In the genomic region with DNA sequence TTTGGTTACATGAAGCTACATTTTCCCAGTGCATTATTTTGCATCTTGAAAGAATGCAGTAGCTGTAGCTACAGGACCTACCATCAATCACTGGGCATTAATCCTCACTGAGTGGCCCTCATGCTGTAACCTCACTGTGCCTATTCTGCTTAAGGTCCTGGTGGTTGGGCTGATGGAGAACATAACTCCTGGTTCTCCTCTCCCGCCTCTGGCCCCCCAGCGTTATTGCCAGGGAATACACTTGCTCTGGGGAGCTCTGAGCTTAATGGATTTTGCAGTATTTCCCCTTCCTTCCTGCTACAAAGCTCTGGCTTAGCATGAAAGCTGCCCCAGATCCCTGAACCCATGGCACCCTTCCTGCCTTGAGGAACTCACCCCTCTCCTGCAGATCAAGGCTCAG, we compare ENCODE assay signal across 28 cellular contexts.
DNase-seq lines count a peak whose midpoint lies in the region; ATAC-seq and TF ChIP-seq lines count a peak whose summit lies in the region.
"Had no signal": no experiment of that assay in that cellular context is flagged by ENCODE, and none has a peak within 500 bp of the region (broad histone marks: within the 10 kb centered on the region; RNA-seq: fewer than 3 reads in every experiment).

No MANE protein-coding gene starts in this region.

- peak; percentile 58 for ATAC-seq in SK-N-SH treated with all-trans-retinoic acid at 6 μM for 48 hours
- ATAC-seq: activated naive CD4-positive, alpha-beta T cell treated with anti-CD3 and anti-CD28 coated beads, Interleukin-2, amount 50 U/mL, for 72 hours; activated T-helper 17 cell treated with anti-CD3 and anti-CD28 coated beads, Interleukin-2, amount 50 U/mL, for 72 hours; CD8-positive, alpha-beta T cell had no signal

- H3K36me3 ChIP-seq in trophoblast cell (ENCODE audit: control insufficient read depth in 1 of 2, insufficient read depth in 2 of 2, low read length in 2 of 2), result no peaks in the 10 kb centered on the region
- H3K36me3 ChIP-seq: ascending aorta had no signal

- H2BK120ac ChIP-seq in trophoblast cell (ENCODE audit: insufficient read depth, low read length, poor library complexity), result peak overlapping the region; percentile 64

- peaks cover 13% of the 10 kb centered on the region for H3K79me1 ChIP-seq in trophoblast cell (ENCODE audit: low read length)

- H3K4me1 ChIP-seq in trophoblast cell (ENCODE audit: control insufficient read depth in 1 of 2, insufficient read depth in 2 of 2, low read length in 2 of 2), result peaks cover 16 to 17% of the 10 kb centered on the region in 2 experiments

- no peak overlapping the region for H3K4me3 ChIP-seq in trophoblast cell (ENCODE audit: low read depth, low read length)
- H3K4me3 ChIP-seq: ascending aorta, testis had no signal

- H3K9me3 ChIP-seq in trophoblast cell (ENCODE audit: insufficient read depth, low read depth, low read length), result no peaks in the 10 kb centered on the region
- H3K9me3 ChIP-seq: ascending aorta, testis had no signal

- no peak overlapping the region for H3K9ac ChIP-seq in trophoblast cell (ENCODE audit: low read length)

- WGBS in trophoblast cell (ENCODE audit: extremely low coverage, insufficient coverage, insufficient read length), result no CpG with 5 or more reads among the region's 2 CpGs

- H3K9me3 Mint-ChIP-seq in activated T-cell treated with anti-CD3 and anti-CD28 coated beads, Interleukin-2, amount 50 U/mL, for 24 hours, result no peaks in the 10 kb centered on the region
- H3K9me3 Mint-ChIP-seq: activated naive CD4-positive, alpha-beta T cell treated with anti-CD3 and anti-CD28 coated beads, Interleukin-2, amount 50 U/mL, for 72 hours; CD8-positive, alpha-beta T cell; central memory CD8-positive, alpha-beta T cell had no signal

- H3K79me2 ChIP-seq in trophoblast cell (ENCODE audit: control insufficient read depth, insufficient read depth, low read length, poor library complexity), result peaks cover 2% of the 10 kb centered on the region

- peak overlapping the region; percentile 11 for H4K91ac ChIP-seq in trophoblast cell (ENCODE audit: low read depth, low read length)

- peak overlapping the region; percentile 22 for H3K27ac ChIP-seq in epithelial cell of prostate
- peak overlapping the region; percentile 48 for H3K27ac ChIP-seq in trophoblast cell (ENCODE audit: low read depth, low read length)
- H3K27ac ChIP-seq: ascending aorta, testis had no signal

- no peak overlapping the region for H3K4me3 Mint-ChIP-seq in activated T-cell treated with anti-CD3 and anti-CD28 coated beads, Interleukin-2, amount 50 U/mL, for 24 hours
- H3K4me3 Mint-ChIP-seq: activated T-helper 17 cell treated with anti-CD3 and anti-CD28 coated beads, Interleukin-2, amount 50 U/mL, for 72 hours; CD8-positive, alpha-beta T cell; central memory CD8-positive, alpha-beta T cell; neural crest cell; stimulated activated naive B cell treated with anti-CD40 and anti-IgM and Interleukin-4, amounts not matched to agents 10 μg/mL and 1 μg/mL and 100 μg/mL, for 72 hours had no signal

- peak overlapping the region; percentile 32 for H4K8ac ChIP-seq in trophoblast cell (ENCODE audit: low read depth, low read length)

- DNase-seq in ELR (ENCODE audit: low read depth) (peak; percentile 28), epithelial cell of prostate (ENCODE audit: low read depth, low spot score) (no peak), trophoblast cell (peak in 1 of 2 donors; percentile 43), cortex of kidney (lab: John Stamatoyannopoulos, UW) (no peak), NCI-H2107 treated with DMSO at 0.1 percent for 48 hours (lab: John Stamatoyannopoulos, UW; ENCODE audit: unreplicated experiment) (no peak)
- no peak for DNase-seq in activated T-cell treated with anti-CD3 and anti-CD28 coated beads, Interleukin-2, amount 50 U/mL, for 24 hours
- DNase-seq: activated CD4-positive, alpha-beta T cell treated with anti-CD3 and anti-CD28 coated beads, Interleukin-2, amount 50 U/mL, for 48 hours; activated CD4-positive, CD25-positive, alpha-beta regulatory T cell; activated CD8-positive, alpha-beta memory T cell treated with anti-CD3 and anti-CD28 coated beads, Interleukin-2, amount 50 U/mL, for 4 hours; CD8-positive, alpha-beta T cell; DMS153; erythroblast; hippocampal formation; Karpas-422; NCI-H187; NCI-H82; right cardiac atrium; Right ventricle myocardium superior; stimulated activated CD4-positive, alpha-beta T cell treated with anti-CD3 and anti-CD28 coated beads, Interleukin-12 subunit alpha, Interleukin-12 subunit beta, amount 100 ng/mL, for 4 hours; stimulated activated CD4-positive, alpha-beta T cell treated with anti-CD3 and anti-CD28 coated beads, Interleukin-4, amount 100 ng/mL, for 24 hours; stimulated activated naive B cell treated with anti-CD40 and anti-IgM and Interleukin-4, amounts not matched to agents 10 μg/mL and 1 μg/mL and 100 μg/mL, for 72 hours; testis had no signal

- peak overlapping the region; percentile 0 for H3K18ac ChIP-seq in trophoblast cell (ENCODE audit: low read length)

- peak overlapping the region; percentile 4 for H3K4ac ChIP-seq in trophoblast cell (ENCODE audit: low read depth, low read length)

- peak overlapping the region; percentile 49 for H3K14ac ChIP-seq in trophoblast cell (ENCODE audit: low read length)

- H3K36me3 Mint-ChIP-seq in activated T-cell treated with anti-CD3 and anti-CD28 coated beads, Interleukin-2, amount 50 U/mL, for 24 hours (ENCODE audit: low read depth), result no peaks in the 10 kb centered on the region
- H3K36me3 Mint-ChIP-seq: CD8-positive, alpha-beta T cell had no signal

- peak overlapping the region; percentile 76 for H2BK5ac ChIP-seq in trophoblast cell (ENCODE audit: low read depth, low read length, poor library complexity)

- H3K4me1 Mint-ChIP-seq in activated T-cell treated with anti-CD3 and anti-CD28 coated beads, Interleukin-2, amount 50 U/mL, for 24 hours (ENCODE audit: low read depth), result no peaks in the 10 kb centered on the region
- H3K4me1 Mint-ChIP-seq: activated T-helper 17 cell treated with anti-CD3 and anti-CD28 coated beads, Interleukin-2, amount 50 U/mL, for 72 hours had no signal

- no peak overlapping the region for H2AFZ ChIP-seq in trophoblast cell (ENCODE audit: insufficient read depth, low read length, poor library complexity)

- H3K4me2 ChIP-seq in trophoblast cell (ENCODE audit: low read length), result no peak overlapping the region

- H2AK5ac ChIP-seq in trophoblast cell (ENCODE audit: low read length), result peak overlapping the region; percentile 59

- H3K27me3 ChIP-seq in trophoblast cell (ENCODE audit: insufficient read depth, low read length), result no peaks in the 10 kb centered on the region
- H3K27me3 ChIP-seq: ascending aorta, testis had no signal

- H2BK12ac ChIP-seq in trophoblast cell (ENCODE audit: low read length), result peak overlapping the region; percentile 2

- no peak overlapping the region for H3K23ac ChIP-seq in trophoblast cell (ENCODE audit: low read length)

- no peaks in the 10 kb centered on the region for H3K27me3 Mint-ChIP-seq in activated T-cell treated with anti-CD3 and anti-CD28 coated beads, Interleukin-2, amount 50 U/mL, for 24 hours
- H3K27me3 Mint-ChIP-seq: activated T-helper 17 cell treated with anti-CD3 and anti-CD28 coated beads, Interleukin-2, amount 50 U/mL, for 72 hours; stimulated activated naive B cell treated with anti-CD40 and anti-IgM and Interleukin-4, amounts not matched to agents 10 μg/mL and 1 μg/mL and 100 μg/mL, for 72 hours had no signal

- H3K27ac Mint-ChIP-seq in activated T-cell treated with anti-CD3 and anti-CD28 coated beads, Interleukin-2, amount 50 U/mL, for 24 hours, result no peak overlapping the region
- H3K27ac Mint-ChIP-seq: activated naive CD4-positive, alpha-beta T cell treated with anti-CD3 and anti-CD28 coated beads, Interleukin-2, amount 50 U/mL, for 72 hours; activated T-helper 17 cell treated with anti-CD3 and anti-CD28 coated beads, Interleukin-2, amount 50 U/mL, for 72 hours; CD8-positive, alpha-beta T cell; stimulated activated naive B cell treated with anti-CD40 and anti-IgM and Interleukin-4, amounts not matched to agents 10 μg/mL and 1 μg/mL and 100 μg/mL, for 72 hours had no signal

- H4K12ac ChIP-seq in trophoblast cell (ENCODE audit: low read depth, low read length), result no peak overlapping the region

TF ChIP-seq in SK-N-SH treated with all-trans-retinoic acid at 6 μM for 48 hours, 23 proteins besides CTCF, POLR2A, EP300 and RAD21:
- no peak for TF ChIP-seq ZC3H10 (CRISPR knock-in tag; IDR thresholded peaks at IDR 0.05)
- TF ChIP-seq TCF4 (CRISPR knock-in tag; IDR thresholded peaks at IDR 0.05; ENCODE audit: borderline replicate concordance), result no peak
